Comparison of ENCODE assay signal across 1 cellular context in the genomic region with DNA sequence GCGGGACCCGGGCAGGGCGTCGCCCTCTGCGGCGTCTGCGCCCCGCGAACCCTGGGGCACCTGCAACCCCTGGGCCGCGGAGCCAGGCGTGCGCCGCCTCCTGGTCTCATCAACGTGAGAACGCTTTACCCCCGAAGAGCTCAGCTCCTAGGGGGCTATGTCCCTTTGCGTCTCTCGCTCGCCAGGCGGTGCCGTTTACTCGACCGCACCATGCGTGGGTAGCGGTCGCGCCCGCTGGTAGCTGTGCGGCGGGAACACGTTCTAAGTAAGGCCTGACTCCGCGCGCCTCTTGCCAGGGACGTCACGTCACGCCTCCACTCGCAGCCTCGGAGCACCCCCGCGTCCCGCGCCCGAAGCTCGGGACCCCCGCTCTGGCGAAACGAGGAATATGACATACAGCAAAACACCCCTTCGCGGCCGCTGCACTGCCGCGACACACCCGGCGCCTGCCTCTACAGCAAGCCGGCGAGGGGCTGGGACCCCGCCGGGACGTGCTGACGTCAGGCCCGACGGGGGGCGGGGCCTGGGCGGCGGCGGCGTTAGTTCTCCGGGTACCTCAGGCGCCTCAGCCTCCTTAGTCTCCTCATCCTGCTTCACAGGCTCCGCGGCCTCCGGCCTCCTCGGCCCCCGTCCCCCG.
TF ChIP-seq lines count a peak whose summit lies in the region.

A gene with protein sequence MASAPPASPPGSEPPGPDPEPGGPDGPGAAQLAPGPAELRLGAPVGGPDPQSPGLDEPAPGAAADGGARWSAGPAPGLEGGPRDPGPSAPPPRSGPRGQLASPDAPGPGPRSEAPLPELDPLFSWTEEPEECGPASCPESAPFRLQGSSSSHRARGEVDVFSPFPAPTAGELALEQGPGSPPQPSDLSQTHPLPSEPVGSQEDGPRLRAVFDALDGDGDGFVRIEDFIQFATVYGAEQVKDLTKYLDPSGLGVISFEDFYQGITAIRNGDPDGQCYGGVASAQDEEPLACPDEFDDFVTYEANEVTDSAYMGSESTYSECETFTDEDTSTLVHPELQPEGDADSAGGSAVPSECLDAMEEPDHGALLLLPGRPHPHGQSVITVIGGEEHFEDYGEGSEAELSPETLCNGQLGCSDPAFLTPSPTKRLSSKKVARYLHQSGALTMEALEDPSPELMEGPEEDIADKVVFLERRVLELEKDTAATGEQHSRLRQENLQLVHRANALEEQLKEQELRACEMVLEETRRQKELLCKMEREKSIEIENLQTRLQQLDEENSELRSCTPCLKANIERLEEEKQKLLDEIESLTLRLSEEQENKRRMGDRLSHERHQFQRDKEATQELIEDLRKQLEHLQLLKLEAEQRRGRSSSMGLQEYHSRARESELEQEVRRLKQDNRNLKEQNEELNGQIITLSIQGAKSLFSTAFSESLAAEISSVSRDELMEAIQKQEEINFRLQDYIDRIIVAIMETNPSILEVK (plus strand): TSS at position 568 of the 637 bp plus-strand sequence. CDS start 358 bp downstream, outside the sequence.

TF ChIP-seq in HepG2, 621 proteins besides CTCF, POLR2A, EP300 and RAD21 (continued from another document and continues in another):
- TF ChIP-seq TBL1XR1 (IDR thresholded peaks at IDR 0.05; ENCODE audit: borderline replicate concordance, low read length, partially characterized antibody) (no peak), ARNTL (CRISPR knock-in tag; IDR thresholded peaks at IDR 0.05) (peak; percentile 63; the same call in 1 of the 2 replicates), FOXA1 (IDR thresholded peaks at IDR 0.05) (no peak), FOXA1 (CRISPR knock-in tag; IDR thresholded peaks at IDR 0.05) (no peak), REPIN1 (CRISPR knock-in tag; IDR thresholded peaks at IDR 0.05; ENCODE audit: borderline replicate concordance, low read depth) (0 out of 2 replicates have a peak, but pooled peaks have one; percentile 66), ZFP36L1 (CRISPR knock-in tag; IDR thresholded peaks at IDR 0.05) (0 out of 2 replicates have a peak, but pooled peaks have one; percentile 53), ISL2 (CRISPR knock-in tag; IDR thresholded peaks at IDR 0.05) (peak; percentile 45), ZKSCAN1 (IDR thresholded peaks at IDR 0.05; ENCODE audit: low read length) (no peak), ZSCAN12 (CRISPR knock-in tag; IDR thresholded peaks at IDR 0.05) (no peak), ZNF883 (CRISPR knock-in tag; IDR thresholded peaks at IDR 0.05; ENCODE audit: not compliant biosample characterization) (no peak), ZBTB20 (CRISPR knock-in tag; IDR thresholded peaks at IDR 0.05; ENCODE audit: borderline replicate concordance, low read depth) (no peak), KLF13 (CRISPR knock-in tag; IDR thresholded peaks at IDR 0.05) (0 out of 2 replicates have a peak, but pooled peaks have one; percentile 74), ZNF780A (CRISPR knock-in tag; IDR thresholded peaks at IDR 0.05) (no peak), JUND (CRISPR knock-in tag; IDR thresholded peaks at IDR 0.05) (no peak), ZKSCAN5 (CRISPR knock-in tag; IDR thresholded peaks at IDR 0.05) (no peak), POLR2AphosphoS5 (IDR thresholded peaks at IDR 0.05; ENCODE audit: low read depth, low read length) (peak; percentile 68), EEA1 (CRISPR knock-in tag; IDR thresholded peaks at IDR 0.05; ENCODE audit: borderline replicate concordance) (no peak)
- TF ChIP-seq, protein P1, sequence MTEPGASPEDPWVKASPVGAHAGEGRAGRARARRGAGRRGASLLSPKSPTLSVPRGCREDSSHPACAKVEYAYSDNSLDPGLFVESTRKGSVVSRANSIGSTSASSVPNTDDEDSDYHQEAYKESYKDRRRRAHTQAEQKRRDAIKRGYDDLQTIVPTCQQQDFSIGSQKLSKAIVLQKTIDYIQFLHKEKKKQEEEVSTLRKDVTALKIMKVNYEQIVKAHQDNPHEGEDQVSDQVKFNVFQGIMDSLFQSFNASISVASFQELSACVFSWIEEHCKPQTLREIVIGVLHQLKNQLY (CRISPR knock-in tag; IDR thresholded peaks at IDR 0.05) = no peak
- TF ChIP-seq, protein P2, sequence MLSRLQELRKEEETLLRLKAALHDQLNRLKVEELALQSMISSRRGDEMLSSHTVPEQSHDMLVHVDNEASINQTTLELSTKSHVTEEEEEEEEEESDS (CRISPR knock-in tag; IDR thresholded peaks at IDR 0.05; ENCODE audit: borderline replicate concordance) = no peak
- TF ChIP-seq, protein P3, sequence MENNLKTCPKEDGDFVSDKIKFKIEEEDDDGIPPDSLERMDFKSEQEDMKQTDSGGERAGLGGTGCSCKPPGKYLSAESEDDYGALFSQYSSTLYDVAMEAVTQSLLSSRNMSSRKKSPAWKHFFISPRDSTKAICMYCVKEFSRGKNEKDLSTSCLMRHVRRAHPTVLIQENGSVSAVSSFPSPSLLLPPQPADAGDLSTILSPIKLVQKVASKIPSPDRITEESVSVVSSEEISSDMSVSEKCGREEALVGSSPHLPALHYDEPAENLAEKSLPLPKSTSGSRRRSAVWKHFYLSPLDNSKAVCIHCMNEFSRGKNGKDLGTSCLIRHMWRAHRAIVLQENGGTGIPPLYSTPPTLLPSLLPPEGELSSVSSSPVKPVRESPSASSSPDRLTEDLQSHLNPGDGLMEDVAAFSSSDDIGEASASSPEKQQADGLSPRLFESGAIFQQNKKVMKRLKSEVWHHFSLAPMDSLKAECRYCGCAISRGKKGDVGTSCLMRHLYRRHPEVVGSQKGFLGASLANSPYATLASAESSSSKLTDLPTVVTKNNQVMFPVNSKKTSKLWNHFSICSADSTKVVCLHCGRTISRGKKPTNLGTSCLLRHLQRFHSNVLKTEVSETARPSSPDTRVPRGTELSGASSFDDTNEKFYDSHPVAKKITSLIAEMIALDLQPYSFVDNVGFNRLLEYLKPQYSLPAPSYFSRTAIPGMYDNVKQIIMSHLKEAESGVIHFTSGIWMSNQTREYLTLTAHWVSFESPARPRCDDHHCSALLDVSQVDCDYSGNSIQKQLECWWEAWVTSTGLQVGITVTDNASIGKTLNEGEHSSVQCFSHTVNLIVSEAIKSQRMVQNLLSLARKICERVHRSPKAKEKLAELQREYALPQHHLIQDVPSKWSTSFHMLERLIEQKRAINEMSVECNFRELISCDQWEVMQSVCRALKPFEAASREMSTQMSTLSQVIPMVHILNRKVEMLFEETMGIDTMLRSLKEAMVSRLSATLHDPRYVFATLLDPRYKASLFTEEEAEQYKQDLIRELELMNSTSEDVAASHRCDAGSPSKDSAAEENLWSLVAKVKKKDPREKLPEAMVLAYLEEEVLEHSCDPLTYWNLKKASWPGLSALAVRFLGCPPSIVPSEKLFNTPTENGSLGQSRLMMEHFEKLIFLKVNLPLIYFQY (CRISPR knock-in tag; IDR thresholded peaks at IDR 0.05; ENCODE audit: borderline replicate concordance) = peak; percentile 45; the same call in 1 of the 2 replicates
- TF ChIP-seq, protein P4, sequence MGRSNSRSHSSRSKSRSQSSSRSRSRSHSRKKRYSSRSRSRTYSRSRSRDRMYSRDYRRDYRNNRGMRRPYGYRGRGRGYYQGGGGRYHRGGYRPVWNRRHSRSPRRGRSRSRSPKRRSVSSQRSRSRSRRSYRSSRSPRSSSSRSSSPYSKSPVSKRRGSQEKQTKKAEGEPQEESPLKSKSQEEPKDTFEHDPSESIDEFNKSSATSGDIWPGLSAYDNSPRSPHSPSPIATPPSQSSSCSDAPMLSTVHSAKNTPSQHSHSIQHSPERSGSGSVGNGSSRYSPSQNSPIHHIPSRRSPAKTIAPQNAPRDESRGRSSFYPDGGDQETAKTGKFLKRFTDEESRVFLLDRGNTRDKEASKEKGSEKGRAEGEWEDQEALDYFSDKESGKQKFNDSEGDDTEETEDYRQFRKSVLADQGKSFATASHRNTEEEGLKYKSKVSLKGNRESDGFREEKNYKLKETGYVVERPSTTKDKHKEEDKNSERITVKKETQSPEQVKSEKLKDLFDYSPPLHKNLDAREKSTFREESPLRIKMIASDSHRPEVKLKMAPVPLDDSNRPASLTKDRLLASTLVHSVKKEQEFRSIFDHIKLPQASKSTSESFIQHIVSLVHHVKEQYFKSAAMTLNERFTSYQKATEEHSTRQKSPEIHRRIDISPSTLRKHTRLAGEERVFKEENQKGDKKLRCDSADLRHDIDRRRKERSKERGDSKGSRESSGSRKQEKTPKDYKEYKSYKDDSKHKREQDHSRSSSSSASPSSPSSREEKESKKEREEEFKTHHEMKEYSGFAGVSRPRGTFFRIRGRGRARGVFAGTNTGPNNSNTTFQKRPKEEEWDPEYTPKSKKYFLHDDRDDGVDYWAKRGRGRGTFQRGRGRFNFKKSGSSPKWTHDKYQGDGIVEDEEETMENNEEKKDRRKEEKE (IDR thresholded peaks at IDR 0.05) = no peak
- TF ChIP-seq, protein P5, sequence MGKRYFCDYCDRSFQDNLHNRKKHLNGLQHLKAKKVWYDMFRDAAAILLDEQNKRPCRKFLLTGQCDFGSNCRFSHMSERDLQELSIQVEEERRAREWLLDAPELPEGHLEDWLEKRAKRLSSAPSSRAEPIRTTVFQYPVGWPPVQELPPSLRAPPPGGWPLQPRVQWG (CRISPR knock-in tag; IDR thresholded peaks at IDR 0.05; ENCODE audit: borderline replicate concordance, low read depth) = no peak
- TF ChIP-seq, protein P6, sequence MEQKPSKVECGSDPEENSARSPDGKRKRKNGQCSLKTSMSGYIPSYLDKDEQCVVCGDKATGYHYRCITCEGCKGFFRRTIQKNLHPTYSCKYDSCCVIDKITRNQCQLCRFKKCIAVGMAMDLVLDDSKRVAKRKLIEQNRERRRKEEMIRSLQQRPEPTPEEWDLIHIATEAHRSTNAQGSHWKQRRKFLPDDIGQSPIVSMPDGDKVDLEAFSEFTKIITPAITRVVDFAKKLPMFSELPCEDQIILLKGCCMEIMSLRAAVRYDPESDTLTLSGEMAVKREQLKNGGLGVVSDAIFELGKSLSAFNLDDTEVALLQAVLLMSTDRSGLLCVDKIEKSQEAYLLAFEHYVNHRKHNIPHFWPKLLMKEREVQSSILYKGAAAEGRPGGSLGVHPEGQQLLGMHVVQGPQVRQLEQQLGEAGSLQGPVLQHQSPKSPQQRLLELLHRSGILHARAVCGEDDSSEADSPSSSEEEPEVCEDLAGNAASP (CRISPR knock-in tag; IDR thresholded peaks at IDR 0.05; ENCODE audit: borderline replicate concordance) = no peak
- TF ChIP-seq, protein P7, sequence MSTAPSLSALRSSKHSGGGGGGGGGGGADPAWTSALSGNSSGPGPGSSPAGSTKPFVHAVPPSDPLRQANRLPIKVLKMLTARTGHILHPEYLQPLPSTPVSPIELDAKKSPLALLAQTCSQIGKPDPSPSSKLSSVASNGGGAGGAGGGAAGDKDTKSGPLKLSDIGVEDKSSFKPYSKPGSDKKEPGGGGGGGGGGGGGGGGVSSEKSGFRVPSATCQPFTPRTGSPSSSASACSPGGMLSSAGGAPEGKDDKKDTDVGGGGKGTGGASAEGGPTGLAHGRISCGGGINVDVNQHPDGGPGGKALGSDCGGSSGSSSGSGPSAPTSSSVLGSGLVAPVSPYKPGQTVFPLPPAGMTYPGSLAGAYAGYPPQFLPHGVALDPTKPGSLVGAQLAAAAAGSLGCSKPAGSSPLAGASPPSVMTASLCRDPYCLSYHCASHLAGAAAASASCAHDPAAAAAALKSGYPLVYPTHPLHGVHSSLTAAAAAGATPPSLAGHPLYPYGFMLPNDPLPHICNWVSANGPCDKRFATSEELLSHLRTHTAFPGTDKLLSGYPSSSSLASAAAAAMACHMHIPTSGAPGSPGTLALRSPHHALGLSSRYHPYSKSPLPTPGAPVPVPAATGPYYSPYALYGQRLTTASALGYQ (CRISPR knock-in tag; IDR thresholded peaks at IDR 0.05) = no peak
- TF ChIP-seq, protein P8, sequence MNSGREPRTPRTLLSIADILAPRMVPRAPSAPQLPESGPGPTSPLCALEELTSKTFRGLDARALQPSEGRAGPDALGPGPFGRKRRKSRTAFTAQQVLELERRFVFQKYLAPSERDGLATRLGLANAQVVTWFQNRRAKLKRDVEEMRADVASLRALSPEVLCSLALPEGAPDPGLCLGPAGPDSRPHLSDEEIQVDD (CRISPR knock-in tag; IDR thresholded peaks at IDR 0.05; ENCODE audit: borderline replicate concordance) = no peak
- TF ChIP-seq, protein P9, sequence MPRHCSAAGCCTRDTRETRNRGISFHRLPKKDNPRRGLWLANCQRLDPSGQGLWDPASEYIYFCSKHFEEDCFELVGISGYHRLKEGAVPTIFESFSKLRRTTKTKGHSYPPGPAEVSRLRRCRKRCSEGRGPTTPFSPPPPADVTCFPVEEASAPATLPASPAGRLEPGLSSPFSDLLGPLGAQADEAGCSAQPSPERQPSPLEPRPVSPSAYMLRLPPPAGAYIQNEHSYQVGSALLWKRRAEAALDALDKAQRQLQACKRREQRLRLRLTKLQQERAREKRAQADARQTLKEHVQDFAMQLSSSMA (CRISPR knock-in tag; IDR thresholded peaks at IDR 0.05) = peak; percentile 83; the same call in 1 of the 2 replicates
- TF ChIP-seq, protein P10, sequence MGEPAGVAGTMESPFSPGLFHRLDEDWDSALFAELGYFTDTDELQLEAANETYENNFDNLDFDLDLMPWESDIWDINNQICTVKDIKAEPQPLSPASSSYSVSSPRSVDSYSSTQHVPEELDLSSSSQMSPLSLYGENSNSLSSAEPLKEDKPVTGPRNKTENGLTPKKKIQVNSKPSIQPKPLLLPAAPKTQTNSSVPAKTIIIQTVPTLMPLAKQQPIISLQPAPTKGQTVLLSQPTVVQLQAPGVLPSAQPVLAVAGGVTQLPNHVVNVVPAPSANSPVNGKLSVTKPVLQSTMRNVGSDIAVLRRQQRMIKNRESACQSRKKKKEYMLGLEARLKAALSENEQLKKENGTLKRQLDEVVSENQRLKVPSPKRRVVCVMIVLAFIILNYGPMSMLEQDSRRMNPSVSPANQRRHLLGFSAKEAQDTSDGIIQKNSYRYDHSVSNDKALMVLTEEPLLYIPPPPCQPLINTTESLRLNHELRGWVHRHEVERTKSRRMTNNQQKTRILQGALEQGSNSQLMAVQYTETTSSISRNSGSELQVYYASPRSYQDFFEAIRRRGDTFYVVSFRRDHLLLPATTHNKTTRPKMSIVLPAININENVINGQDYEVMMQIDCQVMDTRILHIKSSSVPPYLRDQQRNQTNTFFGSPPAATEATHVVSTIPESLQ (CRISPR knock-in tag; conservative IDR thresholded peaks at IDR 0.05) = no peak
- TF ChIP-seq, protein P11, sequence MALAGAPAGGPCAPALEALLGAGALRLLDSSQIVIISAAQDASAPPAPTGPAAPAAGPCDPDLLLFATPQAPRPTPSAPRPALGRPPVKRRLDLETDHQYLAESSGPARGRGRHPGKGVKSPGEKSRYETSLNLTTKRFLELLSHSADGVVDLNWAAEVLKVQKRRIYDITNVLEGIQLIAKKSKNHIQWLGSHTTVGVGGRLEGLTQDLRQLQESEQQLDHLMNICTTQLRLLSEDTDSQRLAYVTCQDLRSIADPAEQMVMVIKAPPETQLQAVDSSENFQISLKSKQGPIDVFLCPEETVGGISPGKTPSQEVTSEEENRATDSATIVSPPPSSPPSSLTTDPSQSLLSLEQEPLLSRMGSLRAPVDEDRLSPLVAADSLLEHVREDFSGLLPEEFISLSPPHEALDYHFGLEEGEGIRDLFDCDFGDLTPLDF (CRISPR knock-in tag; IDR thresholded peaks at IDR 0.05) = peak; percentile 38; the same call in 1 of the 2 replicates
- TF ChIP-seq, protein P12, sequence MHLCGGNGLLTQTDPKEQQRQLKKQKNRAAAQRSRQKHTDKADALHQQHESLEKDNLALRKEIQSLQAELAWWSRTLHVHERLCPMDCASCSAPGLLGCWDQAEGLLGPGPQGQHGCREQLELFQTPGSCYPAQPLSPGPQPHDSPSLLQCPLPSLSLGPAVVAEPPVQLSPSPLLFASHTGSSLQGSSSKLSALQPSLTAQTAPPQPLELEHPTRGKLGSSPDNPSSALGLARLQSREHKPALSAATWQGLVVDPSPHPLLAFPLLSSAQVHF (CRISPR knock-in tag; IDR thresholded peaks at IDR 0.05) = 0 out of 2 replicates have a peak, but pooled peaks have one; percentile 39
- TF ChIP-seq, protein P13, sequence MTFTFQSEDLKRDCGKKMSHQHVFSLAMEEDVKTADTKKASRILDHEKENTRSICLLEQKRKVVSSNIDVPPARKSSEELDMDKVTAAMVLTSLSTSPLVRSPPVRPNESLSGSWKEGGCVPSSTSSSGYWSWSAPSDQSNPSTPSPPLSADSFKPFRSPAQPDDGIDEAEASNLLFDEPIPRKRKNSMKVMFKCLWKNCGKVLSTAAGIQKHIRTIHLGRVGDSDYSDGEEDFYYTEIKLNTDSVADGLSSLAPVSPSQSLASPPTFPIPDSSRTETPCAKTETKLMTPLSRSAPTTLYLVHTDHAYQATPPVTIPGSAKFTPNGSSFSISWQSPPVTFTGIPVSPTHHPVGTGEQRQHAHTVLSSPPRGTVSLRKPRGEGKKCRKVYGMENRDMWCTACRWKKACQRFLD (CRISPR knock-in tag; IDR thresholded peaks at IDR 0.05; ENCODE audit: borderline replicate concordance) = peak; percentile 77; the same call in 1 of the 2 replicates
